Comparison of ENCODE assay signal across 8 cellular contexts in the genomic region with DNA sequence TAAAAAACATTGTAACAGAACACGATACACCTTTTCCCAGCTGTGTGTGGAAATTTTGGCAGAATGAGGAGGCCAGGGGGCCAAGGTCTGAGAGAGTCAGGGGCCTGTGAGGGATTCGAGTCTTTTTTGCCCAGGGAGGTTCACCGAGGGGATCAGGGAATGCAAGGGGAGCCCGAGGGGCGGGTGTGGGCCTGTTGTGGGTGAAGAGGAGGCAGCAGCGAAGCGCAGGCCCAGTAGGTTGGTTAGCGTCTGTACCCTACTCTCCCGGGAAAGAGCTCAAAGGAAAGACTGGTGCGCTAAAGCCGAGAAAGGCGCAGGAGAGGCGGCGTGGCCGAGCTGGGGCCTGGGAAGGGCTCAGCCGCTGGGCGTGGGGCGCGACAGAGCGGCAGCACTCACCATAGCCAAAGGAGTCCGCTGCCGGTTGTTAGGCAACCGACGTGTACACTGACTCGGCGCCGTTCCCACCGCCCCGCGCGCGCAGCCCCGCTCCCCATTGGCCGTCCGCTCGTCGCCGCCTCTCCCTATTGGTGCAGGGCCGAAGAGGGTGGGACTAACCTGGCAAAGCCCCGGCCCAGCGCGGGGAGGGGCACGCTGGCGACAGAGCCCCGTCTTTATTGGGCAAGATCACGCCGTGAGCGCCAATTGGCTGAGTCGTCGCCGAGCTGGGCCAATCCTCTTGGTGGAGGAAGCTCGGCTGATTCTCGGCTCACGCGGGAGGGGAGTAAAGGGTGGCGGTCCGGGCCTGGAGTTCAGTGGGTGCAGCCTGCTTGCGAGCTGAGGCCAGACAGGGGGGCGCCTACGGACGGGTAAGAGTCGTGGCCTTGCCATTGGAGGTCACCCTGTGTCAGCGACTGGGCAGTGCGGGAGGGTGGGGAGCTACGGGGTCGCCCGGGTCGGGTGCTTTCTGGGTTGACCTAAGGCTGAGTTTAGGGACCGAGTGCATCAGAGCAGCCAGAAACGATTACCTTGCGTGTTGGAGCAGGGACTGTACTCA. TPM values are rescaled to one million over a fixed set of nuclear protein-coding genes. Genes with fewer than 3 reads are reported as not detected.
DNase-seq lines count a peak whose midpoint lies in the region; ATAC-seq and TF ChIP-seq lines count a peak whose summit lies in the region.

A gene (minus strand): TSS at position 446 of the 994 bp plus-strand sequence. CDS start 47 bp downstream, at position 399.
A gene (plus strand): TSS at position 752 of the 994 bp plus-strand sequence. CDS start 15,262 bp downstream, outside the sequence.

- H2AFZ ChIP-seq in smooth muscle cell (ENCODE audit: low read depth) = peak within 1 kb of the TSS; percentile 54

- no peaks in the 10 kb centered on the region for H3K27me3 ChIP-seq in smooth muscle cell (ENCODE audit: low read depth)

- in situ Hi-C loops in ACHN (cut with HindIII; ENCODE audit: low pct_ligation_motif_present, low pct_unique_long_range_greater_than_20kb, low sequenced_read_pairs) = no loop called here

- peaks cover 17% of the 10 kb centered on the region for H3K79me2 ChIP-seq in smooth muscle cell (ENCODE audit: low read depth)

- TF ChIP-seq CTCF in WI38 (IDR thresholded peaks at IDR 0.05; ENCODE audit: low read depth, low read length) (no peak), cardiac fibroblast (IDR thresholded peaks at IDR 0.05; ENCODE audit: low read depth, low read length) (no peak), smooth muscle cell (IDR thresholded peaks at IDR 0.05; ENCODE audit: borderline replicate concordance, insufficient read depth, poor library complexity, severe bottlenecking) (no peak)

- H3K9me3 ChIP-seq in smooth muscle cell (replicated peaks; ENCODE audit: low read depth) = no peaks in the 10 kb centered on the region

- H4K20me1 ChIP-seq in smooth muscle cell (ENCODE audit: low read depth) = no peaks in the 10 kb centered on the region

- ATAC-seq in GM18873 (IDR thresholded peaks at IDR 0.05; ENCODE audit: low FRiP score, unreplicated experiment) = peak; percentile 98
- ATAC-seq in HG03139 (IDR thresholded peaks at IDR 0.05; ENCODE audit: unreplicated experiment) = peak; percentile 99

- H3F3A ChIP-seq in smooth muscle cell (ENCODE audit: low read depth) = no peaks in the 10 kb centered on the region

- peak within 1 kb of the TSS; percentile 94 for H3K27ac ChIP-seq in smooth muscle cell (ENCODE audit: low read depth)

- H3K36me3 ChIP-seq in smooth muscle cell (ENCODE audit: low read depth) = no peaks in the 10 kb centered on the region

- H3K9ac ChIP-seq in smooth muscle cell (ENCODE audit: low read depth) = peak within 1 kb of the TSS; percentile 97

- no peaks in the 10 kb centered on the region for H3K4me1 ChIP-seq in smooth muscle cell (ENCODE audit: low read depth)

- WGBS in smooth muscle cell (ENCODE audit: low lambda C conversion rate) = 46% methylated on average over 54 of the region's 71 CpGs

- DNase-seq in ACHN (peak; percentile 86), NCI-H2227 (lab: John Stamatoyannopoulos, UW; ENCODE audit: unreplicated experiment) (peak; percentile 97), cardiac fibroblast (ENCODE audit: low read depth in 2 of 2) (peak; percentile 95 to 97), iPS-NIHi7 (ENCODE audit: extremely low spot score) (peak; percentile 96), smooth muscle cell (lab: John Stamatoyannopoulos, UW; ENCODE audit: unreplicated experiment) (peak; percentile 77)

- peak within 1 kb of the TSS; percentile 94 for H3K4me2 ChIP-seq in smooth muscle cell

- H3K4me3 ChIP-seq in WI38 (ENCODE audit: low read depth, low read length) (peak within 1 kb of the TSS; percentile 75), cardiac fibroblast (replicated peaks in 1 of 2; ENCODE audit: low read depth in 2 of 2, low read length in 2 of 2) (peak within 1 kb of the TSS; percentile 64 to 78), smooth muscle cell (peak within 1 kb of the TSS; percentile 73)

RNA-seq across cellular contexts. Expression of the first gene that starts in this region (rescaled TPM):
- 58.3 and 62.1 TPM in 2 replicates for total RNA-seq in smooth muscle cell
- polyA plus RNA-seq in smooth muscle cell = 42.9 and 60.7 TPM in 2 replicates

RNA-seq across cellular contexts. Expression of the second gene that starts in this region (rescaled TPM):
- total RNA-seq in smooth muscle cell = 20.5 and 20.9 TPM in 2 replicates
- 34.1 and 36.4 TPM in 2 replicates for polyA plus RNA-seq in smooth muscle cell

Comparison
In these comparisons a context has a peak if more than half of its experiments do, and no peak if none do; other contexts are left out.
1. Peak in every context shown above with its lines: DNase-seq, ATAC-seq, H3K4me3 ChIP-seq and H3K27ac ChIP-seq.